In genomic region chr5:119355244-119355635, GRCh38 we compare ENCODE assay signal across 8 cellular contexts. TPM values are rescaled to one million over a fixed set of nuclear protein-coding genes. Genes with fewer than 3 reads are reported as not detected.
DNase-seq lines count a peak whose midpoint lies in the region; ATAC-seq, FAIRE-seq and TF ChIP-seq lines count a peak whose summit lies in the region.

No MANE protein-coding gene starts in this region.

- H3K27me3 Mint-ChIP-seq in dendritic cell treated with granulocyte-macrophage colony-stimulating factor and Interleukin-4, amounts not matched to agents 40 ng/mL and 50 ng/mL, for 4 days, result no peaks in the 10 kb centered on the region

- intact Hi-C loops in dendritic cell treated with granulocyte-macrophage colony-stimulating factor and Interleukin-4, amounts not matched to agents 40 ng/mL and 50 ng/mL, for 4 days (cut with micrococcal nuclease), result loop anchor here (5.0 kb wide), 2 partner anchors 33 to 88 kb away; no protein-coding TSS in a partner anchor

- H3K4me1 Mint-ChIP-seq in dendritic cell treated with granulocyte-macrophage colony-stimulating factor and Interleukin-4, amounts not matched to agents 40 ng/mL and 50 ng/mL, for 4 days (ENCODE audit: low read depth), result peaks cover 56% of the 10 kb centered on the region

- no peak for TF ChIP-seq EP300 in SK-N-SH (IDR thresholded peaks at IDR 0.05; ENCODE audit: borderline replicate concordance in 1 of 2, low read depth in 1 of 2, low read length in 1 of 2)

- CTCF ChIA-PET in SK-N-SH (lab: Yijun Ruan, JAX), result interaction anchor here (1.5 to 2.9 kb wide), 3 partner anchors 11 to 367 kb away, joined by 4 to 10 read pairs (median 10); partner anchors contain the start of gene DTWD2

- H3K4me3 ChIP-seq in SK-N-SH (ENCODE audit: low read depth in 2 of 2, low read length in 1 of 2) (peak overlapping the region; percentile 45 to 53), RWPE2 (ENCODE audit: severe bottlenecking) (peak overlapping the region; percentile 37), mucosa of stomach (ENCODE audit: low read length) (peak overlapping the region; percentile 48)

- H3F3A ChIP-seq in SK-N-SH (replicated peaks; ENCODE audit: insufficient read depth), result no peaks in the 10 kb centered on the region

- FAIRE-seq in urothelium cell line (lab: Jason Lieb, UNC), result no peak

- H3K4me2 ChIP-seq in SK-N-SH, result peak overlapping the region; percentile 67

- no peak overlapping the region; a peak in 1 of 4 replicates for H3K27ac ChIP-seq in SK-N-SH (ENCODE audit: low read depth in 2 of 2, low read length in 1 of 2)
- H3K27ac ChIP-seq in RWPE2 (ENCODE audit: poor library complexity, severe bottlenecking), result peak overlapping the region; percentile 51

- H3K9me3 ChIP-seq in SK-N-SH (no peaks in the 10 kb centered on the region), RWPE2 (ENCODE audit: severe bottlenecking) (no peaks in the 10 kb centered on the region), mucosa of stomach (ENCODE audit: control insufficient read depth, low read length) (no peaks in the 10 kb centered on the region)

- no peak for ATAC-seq in SK-N-SH treated with all-trans-retinoic acid at 6 μM for 48 hours
- peak; percentile 88 for ATAC-seq in RWPE2 (ENCODE audit: low read depth)
- no peak for ATAC-seq in GM19452 (IDR thresholded peaks at IDR 0.05; ENCODE audit: unreplicated experiment)
- ATAC-seq in HG03457 (IDR thresholded peaks at IDR 0.05; ENCODE audit: unreplicated experiment), result no peak

- H3K9ac ChIP-seq in SK-N-SH (peak overlapping the region; percentile 32; the same call in 1 of the 2 replicates), mucosa of stomach (ENCODE audit: low read length) (peak overlapping the region; percentile 77)

- H3K36me3 Mint-ChIP-seq in dendritic cell treated with granulocyte-macrophage colony-stimulating factor and Interleukin-4, amounts not matched to agents 40 ng/mL and 50 ng/mL, for 4 days (ENCODE audit: low read depth), result peaks cover 45% of the 10 kb centered on the region

- H3K4me1 ChIP-seq in SK-N-SH (ENCODE audit: control insufficient read depth in 1 of 2, insufficient read depth in 2 of 2, low read depth in 1 of 2, low read length in 1 of 2) (peaks cover 0 to 4% of the 10 kb centered on the region in 2 experiments; a peak in 2 of 4 replicates), RWPE2 (ENCODE audit: insufficient read depth, poor library complexity, severe bottlenecking) (peaks cover 36% of the 10 kb centered on the region), mucosa of stomach (ENCODE audit: control insufficient read depth, insufficient read depth, low read length) (peaks cover 40% of the 10 kb centered on the region)

- H3K9me2 ChIP-seq in SK-N-SH, result no peaks in the 10 kb centered on the region

- POLR2A ChIA-PET in SK-N-SH (lab: Yijun Ruan, JAX), result no interaction called here

- H3K4me3 Mint-ChIP-seq in dendritic cell treated with granulocyte-macrophage colony-stimulating factor and Interleukin-4, amounts not matched to agents 40 ng/mL and 50 ng/mL, for 4 days, result peak overlapping the region; percentile 99

- H2AFZ ChIP-seq in SK-N-SH (ENCODE audit: low read depth), result no peak overlapping the region

- H3K79me2 ChIP-seq in SK-N-SH (ENCODE audit: insufficient read depth), result peaks cover 14% of the 10 kb centered on the region

- H3K27ac Mint-ChIP-seq in dendritic cell treated with granulocyte-macrophage colony-stimulating factor and Interleukin-4, amounts not matched to agents 40 ng/mL and 50 ng/mL, for 4 days, result peak overlapping the region; percentile 98

- WGBS in SK-N-SH (ENCODE audit: low lambda C conversion rate), result 80% methylated on average over 7 of the region's 12 CpGs

- TF ChIP-seq CTCF in SK-N-SH (IDR thresholded peaks at IDR 0.05) (no peak), RWPE2 (IDR thresholded peaks at IDR 0.05; ENCODE audit: poor library complexity, severe bottlenecking) (no peak)

- no peaks in the 10 kb centered on the region for H3K9me3 Mint-ChIP-seq in dendritic cell treated with granulocyte-macrophage colony-stimulating factor and Interleukin-4, amounts not matched to agents 40 ng/mL and 50 ng/mL, for 4 days

- DNase-seq in SK-N-SH (no peak), RWPE2 (ENCODE audit: low spot score) (peak; percentile 92), urothelium cell line (ENCODE audit: low spot score) (peak; percentile 13)

- no peaks in the 10 kb centered on the region for H4K20me1 ChIP-seq in SK-N-SH (ENCODE audit: insufficient read depth)

- TF ChIP-seq RAD21 in SK-N-SH (IDR thresholded peaks at IDR 0.05; ENCODE audit: low read length), result no peak

- no peaks in the 10 kb centered on the region for H3K27me3 ChIP-seq in SK-N-SH (ENCODE audit: insufficient read depth)
- no peaks in the 10 kb centered on the region for H3K27me3 ChIP-seq in RWPE2 (ENCODE audit: insufficient read depth, poor library complexity, severe bottlenecking)
- no peaks in the 10 kb centered on the region for H3K27me3 ChIP-seq in mucosa of stomach (ENCODE audit: control insufficient read depth, insufficient read depth, low read length)

- H3K36me3 ChIP-seq in SK-N-SH (replicated peaks in 1 of 2; ENCODE audit: control insufficient read depth in 1 of 2, insufficient read depth in 2 of 2, low read length in 1 of 2) (no peaks in the 10 kb centered on the region), RWPE2 (ENCODE audit: low read depth) (no peaks in the 10 kb centered on the region), mucosa of stomach (ENCODE audit: control insufficient read depth, insufficient read depth, low read length) (no peaks in the 10 kb centered on the region)

TF ChIP-seq in SK-N-SH, 30 proteins besides CTCF, POLR2A, EP300 and RAD21:
- TF ChIP-seq GATA2 (CRISPR knock-in tag; IDR thresholded peaks at IDR 0.05) (no peak), RFX5 (IDR thresholded peaks at IDR 0.05; ENCODE audit: low read length) (no peak), SMC3 (IDR thresholded peaks at IDR 0.05; ENCODE audit: low read depth, low read length) (no peak), GABPA (IDR thresholded peaks at IDR 0.05; ENCODE audit: low read depth) (no peak), RCOR1 (IDR thresholded peaks at IDR 0.05; ENCODE audit: low read length) (no peak), SIN3A (IDR thresholded peaks at IDR 0.05; ENCODE audit: borderline replicate concordance, low read depth, low read length) (no peak), ELF1 (IDR thresholded peaks at IDR 0.05) (no peak), TEAD4 (IDR thresholded peaks at IDR 0.05; ENCODE audit: borderline replicate concordance, insufficient read depth) (no peak)
- TF ChIP-seq, protein P1, sequence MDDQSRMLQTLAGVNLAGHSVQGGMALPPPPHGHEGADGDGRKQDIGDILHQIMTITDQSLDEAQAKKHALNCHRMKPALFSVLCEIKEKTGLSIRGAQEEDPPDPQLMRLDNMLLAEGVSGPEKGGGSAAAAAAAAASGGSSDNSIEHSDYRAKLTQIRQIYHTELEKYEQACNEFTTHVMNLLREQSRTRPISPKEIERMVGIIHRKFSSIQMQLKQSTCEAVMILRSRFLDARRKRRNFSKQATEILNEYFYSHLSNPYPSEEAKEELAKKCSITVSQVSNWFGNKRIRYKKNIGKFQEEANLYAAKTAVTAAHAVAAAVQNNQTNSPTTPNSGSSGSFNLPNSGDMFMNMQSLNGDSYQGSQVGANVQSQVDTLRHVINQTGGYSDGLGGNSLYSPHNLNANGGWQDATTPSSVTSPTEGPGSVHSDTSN (IDR thresholded peaks at IDR 0.05), result no peak
TF ChIP-seq in SK-N-SH: peak in this region for 0.

TF ChIP-seq in SK-N-SH treated with all-trans-retinoic acid at 6 μM for 48 hours, 23 proteins besides CTCF, POLR2A, EP300 and RAD21 (continues in another document):
- no peak for TF ChIP-seq ESRRG (CRISPR knock-in tag; IDR thresholded peaks at IDR 0.05)
- no peak for TF ChIP-seq TSHZ2 (CRISPR knock-in tag; IDR thresholded peaks at IDR 0.05)
- TF ChIP-seq ARNTL (CRISPR knock-in tag; IDR thresholded peaks at IDR 0.05; ENCODE audit: borderline replicate concordance, low read depth), result no peak
- TF ChIP-seq POU6F1 (CRISPR knock-in tag; IDR thresholded peaks at IDR 0.05; ENCODE audit: borderline replicate concordance, low read depth), result no peak
- no peak for TF ChIP-seq ZFP30 (CRISPR knock-in tag; IDR thresholded peaks at IDR 0.05)
- TF ChIP-seq CSDC2 (CRISPR knock-in tag; IDR thresholded peaks at IDR 0.05), result no peak
- TF ChIP-seq ZNF565 (CRISPR knock-in tag; conservative IDR thresholded peaks at IDR 0.05; ENCODE audit: low read depth), result no peak

RNA-seq across cellular contexts. Expression of gene TNFAIP8, which starts 0.6 kb away (rescaled TPM):
- 28.3 and 31.3 TPM in 2 replicates for polyA plus RNA-seq in SK-N-SH (2012; rRNA removed)
- 33.8 and 41.5 TPM in 2 replicates for polyA plus RNA-seq in SK-N-SH (2012; cell fraction: cytosol; rRNA removed)
- 11.7 and 15.5 TPM in 2 replicates for polyA plus RNA-seq in SK-N-SH (2012; cell fraction: nucleus; rRNA removed)
